In the genomic region with DNA sequence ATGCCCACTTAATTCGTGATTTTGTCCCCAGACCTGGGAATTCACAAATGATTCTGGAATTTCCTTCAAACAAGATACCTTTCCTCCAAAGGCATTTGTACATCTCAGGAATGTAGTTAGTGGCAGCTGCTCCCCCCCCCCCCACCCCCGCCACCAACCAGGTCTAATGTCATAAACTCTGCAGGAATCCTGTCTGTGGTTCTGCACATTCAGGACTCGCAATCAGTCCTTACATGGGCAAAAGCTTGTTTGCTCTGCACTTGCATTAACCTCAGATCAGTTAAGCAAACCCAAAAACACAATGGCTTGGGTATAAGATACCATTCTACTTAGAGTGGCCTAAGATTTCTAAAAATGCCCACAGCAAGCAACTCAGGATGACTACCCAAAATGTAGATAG, we compare ENCODE assay signal across 21 cellular contexts.
DNase-seq lines count a peak whose midpoint lies in the region; ATAC-seq, FAIRE-seq and TF ChIP-seq lines count a peak whose summit lies in the region.
"Had no signal": no experiment of that assay in that cellular context is flagged by ENCODE, and none has a peak within 500 bp of the region (broad histone marks: within the 10 kb centered on the region; RNA-seq: fewer than 3 reads in every experiment).

No MANE protein-coding gene starts in this region.

- no peaks in the 10 kb centered on the region for H3K9me1 ChIP-seq in keratinocyte (ENCODE audit: control insufficient read depth, extremely low read depth, insufficient read depth, low read length)

- peak; percentile 69 for FAIRE-seq in keratinocyte (lab: Jason Lieb, UNC)

- in situ Hi-C loops in HAP-1 (cut with MboI; ENCODE audit: low sequenced_read_pairs): no loop called here

- intact Hi-C loops in heart right ventricle (cut with DNase I): no loop called here

- WGBS in heart right ventricle, 2 donors: 97 to 99% methylated on average over 3 of the region's 3 CpGs

- H4K20me1 ChIP-seq in keratinocyte (ENCODE audit: control insufficient read depth, extremely low read depth, insufficient read depth, low read length): no peaks in the 10 kb centered on the region

- no peak overlapping the region for H3K4me2 ChIP-seq in keratinocyte (ENCODE audit: control insufficient read depth, extremely low read depth, insufficient read depth, low read depth, low read length)

- H3K4me1 ChIP-seq in cardiac muscle cell (ENCODE audit: low read depth) (peaks cover 12% of the 10 kb centered on the region), heart right ventricle (peaks cover 0 to 6% (median 0%) of the 10 kb centered on the region in 9 donors), keratinocyte (ENCODE audit: control insufficient read depth, extremely low read depth, insufficient read depth, low read length) (peaks cover 16% of the 10 kb centered on the region), HAP-1 (no peaks in the 10 kb centered on the region)
- H3K4me1 ChIP-seq: right lobe of liver, vagina had no signal

- H3K4me1 Mint-ChIP-seq in stimulated activated effector memory CD8-positive, alpha-beta T cell treated with anti-CD3 and anti-CD28 coated beads, Interleukin-12 subunit alpha, Interleukin-12 subunit beta, amount 100 ng/mL, for 72 hours: no peaks in the 10 kb centered on the region

- H3K4me3 Mint-ChIP-seq in stimulated activated effector memory CD8-positive, alpha-beta T cell treated with anti-CD3 and anti-CD28 coated beads, Interleukin-12 subunit alpha, Interleukin-12 subunit beta, amount 100 ng/mL, for 72 hours: no peak overlapping the region
- H3K4me3 Mint-ChIP-seq: activated T-cell treated with anti-CD3 and anti-CD28 coated beads, Interleukin-2, amount 50 U/mL, for 72 hours; H9; nephron progenitor cell had no signal

- H3K27me3 ChIP-seq in cardiac muscle cell (no peaks in the 10 kb centered on the region), heart right ventricle (no peaks in the 10 kb centered on the region), keratinocyte (ENCODE audit: control insufficient read depth, extremely low read depth, insufficient read depth, low read length) (no peaks in the 10 kb centered on the region), HAP-1 (ENCODE audit: low read depth) (no peaks in the 10 kb centered on the region)
- H3K27me3 ChIP-seq: right lobe of liver, vagina had no signal

- dilution Hi-C loops in keratinocyte (cut with MboI; ENCODE audit: extremely low pct_ligation_motif_present, low sequenced_read_pairs): no loop called here

- H3K79me2 ChIP-seq in keratinocyte (ENCODE audit: control insufficient read depth, insufficient read depth, low read length): no peaks in the 10 kb centered on the region

- no peak for ATAC-seq in heart right ventricle
- ATAC-seq in SK-N-SH treated with all-trans-retinoic acid at 6 μM for 48 hours: peak; percentile 74
- no peak for ATAC-seq in stimulated activated effector memory CD8-positive, alpha-beta T cell treated with anti-CD3 and anti-CD28 coated beads, Interleukin-12 subunit alpha, Interleukin-12 subunit beta, amount 100 ng/mL, for 72 hours
- ATAC-seq: activated T-cell treated with anti-CD3 and anti-CD28 coated beads, Interleukin-2, amount 50 U/mL, for 72 hours; right lobe of liver; stimulated activated naive CD8-positive, alpha-beta T cell treated with anti-CD3 and anti-CD28 coated beads, Interleukin-15, Interleukin-2, amounts not matched to agents 100 U/mL and 50 U/mL, for 24 hours had no signal

- H2AFZ ChIP-seq in keratinocyte (ENCODE audit: control insufficient read depth, low read length): no peak overlapping the region

- no peak overlapping the region for H3K4me3 ChIP-seq in cardiac muscle cell
- no peak overlapping the region for H3K4me3 ChIP-seq in heart right ventricle
- H3K4me3 ChIP-seq in keratinocyte (ENCODE audit: control insufficient read depth in 2 of 3, extremely low read depth in 1 of 3, insufficient read depth in 2 of 3, low read depth in 1 of 3, low read length in 3 of 3): no peak overlapping the region
- no peak overlapping the region for H3K4me3 ChIP-seq in HAP-1
- H3K4me3 ChIP-seq: coronary artery, right lobe of liver, vagina had no signal

- H3K27ac ChIP-seq in cardiac muscle cell: peak overlapping the region; percentile 65
- no peak overlapping the region for H3K27ac ChIP-seq in heart right ventricle
- no peak overlapping the region for H3K27ac ChIP-seq in keratinocyte (ENCODE audit: control insufficient read depth, insufficient read depth, low read length)
- H3K27ac ChIP-seq: coronary artery, right lobe of liver, vagina had no signal

- no peaks in the 10 kb centered on the region for H3K36me3 Mint-ChIP-seq in stimulated activated effector memory CD8-positive, alpha-beta T cell treated with anti-CD3 and anti-CD28 coated beads, Interleukin-12 subunit alpha, Interleukin-12 subunit beta, amount 100 ng/mL, for 72 hours

- no peaks in the 10 kb centered on the region for H3K9me3 ChIP-seq in cardiac muscle cell (ENCODE audit: low read depth)
- H3K9me3 ChIP-seq in heart right ventricle: no peaks in the 10 kb centered on the region
- H3K9me3 ChIP-seq in keratinocyte (ENCODE audit: control insufficient read depth, low read depth, low read length): no peaks in the 10 kb centered on the region
- no peaks in the 10 kb centered on the region for H3K9me3 ChIP-seq in HAP-1
- H3K9me3 ChIP-seq: right lobe of liver, vagina had no signal

- peak; percentile 22 to 35 for DNase-seq in cardiac muscle cell (ENCODE audit: low read depth in 1 of 2, low spot score in 1 of 2)
- no peak for DNase-seq in heart right ventricle
- DNase-seq in keratinocyte (ENCODE audit: low read depth, low spot score): no peak
- no peak for DNase-seq in stimulated activated effector memory CD8-positive, alpha-beta T cell treated with anti-CD3 and anti-CD28 coated beads, Interleukin-12 subunit alpha, Interleukin-12 subunit beta, amount 100 ng/mL, for 72 hours (ENCODE audit: low spot score in 2 of 2)
- DNase-seq in NK-92 treated with Interleukin-12 subunit alpha and Interleukin-12 subunit beta, amount 100 ng/mL, for 24 hours (lab: John Stamatoyannopoulos, UW): no peak
- no peak for DNase-seq in COLO668 (lab: John Stamatoyannopoulos, UW; ENCODE audit: unreplicated experiment)
- DNase-seq in HAP-1 (ENCODE audit: low spot score in 2 of 2): no peak
- DNase-seq: activated CD4-positive, alpha-beta T cell treated with anti-CD3 and anti-CD28 coated beads, Interleukin-2, amount 50 U/mL, for 4 hours; activated T-cell treated with anti-CD3 and anti-CD28 coated beads, Interleukin-2, amount 50 U/mL, for 72 hours; erythroblast; H9; Kasumi-1; NCI-H187; NCI-H526 treated with DMSO at 0.1 percent for 48 hours; nephron progenitor cell; right lobe of liver; SHP77; stimulated activated naive CD8-positive, alpha-beta T cell treated with anti-CD3 and anti-CD28 coated beads, Interleukin-15, Interleukin-2, amounts not matched to agents 100 U/mL and 50 U/mL, for 24 hours had no signal

- H3K9me3 Mint-ChIP-seq in stimulated activated effector memory CD8-positive, alpha-beta T cell treated with anti-CD3 and anti-CD28 coated beads, Interleukin-12 subunit alpha, Interleukin-12 subunit beta, amount 100 ng/mL, for 72 hours: no peaks in the 10 kb centered on the region
- H3K9me3 Mint-ChIP-seq: activated T-cell treated with anti-CD3 and anti-CD28 coated beads, Interleukin-2, amount 50 U/mL, for 72 hours; H9; nephron progenitor cell had no signal

- H3K27ac Mint-ChIP-seq in stimulated activated effector memory CD8-positive, alpha-beta T cell treated with anti-CD3 and anti-CD28 coated beads, Interleukin-12 subunit alpha, Interleukin-12 subunit beta, amount 100 ng/mL, for 72 hours: no peak overlapping the region
- H3K27ac Mint-ChIP-seq: activated T-cell treated with anti-CD3 and anti-CD28 coated beads, Interleukin-2, amount 50 U/mL, for 72 hours; H9; nephron progenitor cell had no signal

- H3K9ac ChIP-seq in keratinocyte (ENCODE audit: control insufficient read depth, extremely low read depth, insufficient read depth, low read length): no peak overlapping the region

- TF ChIP-seq CTCF in cardiac muscle cell (IDR thresholded peaks at IDR 0.05; ENCODE audit: low read depth, low read length): no peak
- TF ChIP-seq CTCF in heart right ventricle (IDR thresholded peaks at IDR 0.05): no peak
- no peak for TF ChIP-seq CTCF in keratinocyte (optimal IDR thresholded peaks at IDR 0.05 in 1 of 3, IDR thresholded peaks at IDR 0.05 in 1 of 3, conservative IDR thresholded peaks at IDR 0.05 in 1 of 3; ENCODE audit: extremely low read depth in 1 of 3, insufficient read depth in 2 of 3, low read length in 3 of 3)

- H3K36me3 ChIP-seq in cardiac muscle cell (no peaks in the 10 kb centered on the region), heart right ventricle (no peaks in the 10 kb centered on the region), keratinocyte (ENCODE audit: control insufficient read depth in 2 of 2, extremely low read depth in 1 of 2, insufficient read depth in 2 of 2, low read length in 2 of 2) (no peaks in the 10 kb centered on the region), HAP-1 (replicated peaks) (no peaks in the 10 kb centered on the region)
- H3K36me3 ChIP-seq: right lobe of liver, vagina had no signal

TF ChIP-seq in SK-N-SH treated with all-trans-retinoic acid at 6 μM for 48 hours, 23 proteins besides CTCF, POLR2A, EP300 and RAD21 (continues in another document):
- TF ChIP-seq ESRRG (CRISPR knock-in tag; IDR thresholded peaks at IDR 0.05) (no peak), ARNTL (CRISPR knock-in tag; IDR thresholded peaks at IDR 0.05; ENCODE audit: borderline replicate concordance, low read depth) (no peak), BACH2 (CRISPR knock-in tag; IDR thresholded peaks at IDR 0.05; ENCODE audit: borderline replicate concordance) (no peak), ZC3H10 (CRISPR knock-in tag; IDR thresholded peaks at IDR 0.05) (no peak), RARB (CRISPR knock-in tag; IDR thresholded peaks at IDR 0.05) (no peak), SNAI2 (CRISPR knock-in tag; IDR thresholded peaks at IDR 0.05) (no peak), ZNF565 (CRISPR knock-in tag; conservative IDR thresholded peaks at IDR 0.05; ENCODE audit: low read depth) (no peak), ZFP3 (CRISPR knock-in tag; IDR thresholded peaks at IDR 0.05) (no peak), TCF4 (CRISPR knock-in tag; IDR thresholded peaks at IDR 0.05; ENCODE audit: borderline replicate concordance) (no peak), ISL1 (CRISPR knock-in tag; IDR thresholded peaks at IDR 0.05) (no peak)
- TF ChIP-seq, protein P1, sequence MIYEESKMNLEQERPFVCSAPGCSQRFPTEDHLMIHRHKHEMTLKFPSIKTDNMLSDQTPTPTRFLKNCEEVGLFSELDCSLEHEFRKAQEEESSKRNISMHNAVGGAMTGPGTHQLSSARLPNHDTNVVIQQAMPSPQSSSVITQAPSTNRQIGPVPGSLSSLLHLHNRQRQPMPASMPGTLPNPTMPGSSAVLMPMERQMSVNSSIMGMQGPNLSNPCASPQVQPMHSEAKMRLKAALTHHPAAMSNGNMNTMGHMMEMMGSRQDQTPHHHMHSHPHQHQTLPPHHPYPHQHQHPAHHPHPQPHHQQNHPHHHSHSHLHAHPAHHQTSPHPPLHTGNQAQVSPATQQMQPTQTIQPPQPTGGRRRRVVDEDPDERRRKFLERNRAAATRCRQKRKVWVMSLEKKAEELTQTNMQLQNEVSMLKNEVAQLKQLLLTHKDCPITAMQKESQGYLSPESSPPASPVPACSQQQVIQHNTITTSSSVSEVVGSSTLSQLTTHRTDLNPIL (CRISPR knock-in tag; IDR thresholded peaks at IDR 0.05; ENCODE audit: low read depth): no peak

Comparison
In these comparisons a context has a peak if more than half of its experiments do, and no peak if none do; other contexts are left out.
1. DNase-seq: peak in cardiac muscle cell (2 of 2); none in heart right ventricle (0 of 2), keratinocyte (single experiment), stimulated activated effector memory CD8-positive, alpha-beta T cell treated with anti-CD3 and anti-CD28 coated beads, Interleukin-12 subunit alpha, Interleukin-12 subunit beta, amount 100 ng/mL, for 72 hours (0 of 2), NK-92 treated with Interleukin-12 subunit alpha and Interleukin-12 subunit beta, amount 100 ng/mL, for 24 hours (single experiment), COLO668 (single experiment) and HAP-1 (0 of 2).